Comparison of ENCODE assay signal across 1 cellular context in genomic region chr4:8893227-8893623, GRCh38.
TF ChIP-seq lines count a peak whose summit lies in the region.

No MANE protein-coding gene starts in this region.

TF ChIP-seq in H1, 55 proteins besides CTCF, POLR2A, EP300 and RAD21:
- TF ChIP-seq CBX8 (IDR thresholded peaks at IDR 0.05; ENCODE audit: borderline replicate concordance, low read depth, low read length), result peak; percentile 50; the same call in 1 of the 2 replicates
- peak; percentile 100; the same call in 1 of the 2 replicates for TF ChIP-seq SUZ12 (IDR thresholded peaks at IDR 0.05; ENCODE audit: low read length)
- TF ChIP-seq RNF2 (IDR thresholded peaks at IDR 0.05; ENCODE audit: borderline replicate concordance, low read depth, low read length, missing control alignments, poor library complexity, severe bottlenecking), result peak; percentile 76
- TF ChIP-seq HDAC2 (IDR thresholded peaks at IDR 0.05; ENCODE audit: borderline replicate concordance in 1 of 2, low read depth in 2 of 2, low read length in 2 of 2), result 0 out of 4 replicates have a peak, but pooled peaks of 1 of the 2 experiments have one; percentile 13
- no peak for TF ChIP-seq YY1 (IDR thresholded peaks at IDR 0.05; ENCODE audit: low read depth, low read length)
- peak; percentile 98 for TF ChIP-seq EZH2 (IDR thresholded peaks at IDR 0.05; ENCODE audit: low read depth, low read length, severe bottlenecking)
- no peak for TF ChIP-seq HDAC6 (IDR thresholded peaks at IDR 0.05; ENCODE audit: low read depth, low read length)
- TF ChIP-seq KDM4A (IDR thresholded peaks at IDR 0.05; ENCODE audit: low read depth, low read length, severe bottlenecking), result peak; percentile 33
- TF ChIP-seq SP4 (IDR thresholded peaks at IDR 0.05; ENCODE audit: low read length), result no peak
TF ChIP-seq in H1: peak in this region for 6.
